ENCODE assay signal across 10 cellular contexts in the genomic region with DNA sequence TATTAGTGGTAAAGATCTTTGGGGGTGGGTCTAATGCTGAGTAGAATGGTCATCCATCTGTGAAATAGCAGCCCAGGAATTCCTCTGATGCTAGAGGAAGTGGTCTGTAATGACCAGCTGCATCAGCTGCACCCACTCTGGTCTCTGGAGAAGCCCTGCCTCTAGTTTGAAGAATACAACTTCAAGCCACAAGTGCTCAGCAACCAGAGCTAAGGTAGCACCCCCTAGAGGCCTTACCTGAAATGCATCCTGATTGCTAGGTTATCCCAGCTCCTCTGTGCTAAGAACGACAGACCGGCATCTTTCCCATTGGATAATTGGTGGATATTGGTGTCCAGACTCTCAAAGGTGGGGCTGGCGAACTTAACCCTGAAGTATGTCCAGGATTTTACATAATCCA. TPM values are rescaled to one million over a fixed set of nuclear protein-coding genes. Genes with fewer than 3 reads are reported as not detected.
DNase-seq lines count a peak whose midpoint lies in the region; ATAC-seq and TF ChIP-seq lines count a peak whose summit lies in the region.
"Had no signal": no experiment of that assay in that cellular context is flagged by ENCODE, and none has a peak within 500 bp of the region (broad histone marks: within the 10 kb centered on the region; RNA-seq: fewer than 3 reads in every experiment).

No MANE protein-coding gene starts in this region.

- DNase-seq in NCI-H2196 (lab: John Stamatoyannopoulos, UW; ENCODE audit: unreplicated experiment), result peak; percentile 8
- DNase-seq in NCI-H2196 treated with DMSO at 0.1 percent for 48 hours (lab: John Stamatoyannopoulos, UW; ENCODE audit: unreplicated experiment), result no peak
- DNase-seq in LNCaP clone FGC (ENCODE audit: low read depth), result no peak
- DNase-seq in chondrocyte (ENCODE audit: low spot score), result no peak
- no peak for DNase-seq in retinal pigment epithelial cell (ENCODE audit: low read depth)
- no peak for DNase-seq in NCI-H1930 (lab: John Stamatoyannopoulos, UW)

- no peak for ATAC-seq in HG03521 (IDR thresholded peaks at IDR 0.05; ENCODE audit: unreplicated experiment)
- ATAC-seq in GM18909 (IDR thresholded peaks at IDR 0.05; ENCODE audit: poor library complexity, unreplicated experiment), result no peak

- H3K4me3 ChIP-seq in LNCaP clone FGC (ENCODE audit: low read depth, low read length) (no peak overlapping the region), retinal pigment epithelial cell (ENCODE audit: low read length) (no peak overlapping the region)
- H3K4me3 ChIP-seq: adrenal gland, BLaER1 had no signal

- H3K27ac Mint-ChIP-seq in chondrocyte (ENCODE audit: unreplicated experiment), result no peak overlapping the region

- TF ChIP-seq CTCF in LNCaP clone FGC (IDR thresholded peaks at IDR 0.05; ENCODE audit: control insufficient read depth, extremely low read depth, insufficient read depth) (peak; percentile 19; the same call in 1 of the 2 replicates), chondrocyte (IDR thresholded peaks at IDR 0.05) (peak; percentile 32), retinal pigment epithelial cell (conservative IDR thresholded peaks at IDR 0.05; ENCODE audit: low read depth, low read length) (peak; percentile 56)

- peaks cover 14% of the 10 kb centered on the region for H3K4me1 Mint-ChIP-seq in chondrocyte (ENCODE audit: low read depth)

- H3K9me3 Mint-ChIP-seq in chondrocyte (ENCODE audit: low read depth), result peaks cover 4% of the 10 kb centered on the region

- no peaks in the 10 kb centered on the region for H3K27me3 Mint-ChIP-seq in chondrocyte (ENCODE audit: low read depth)

- peaks cover 1% of the 10 kb centered on the region for H3K36me3 Mint-ChIP-seq in chondrocyte (ENCODE audit: low read depth)

- no peak overlapping the region for H3K4me3 Mint-ChIP-seq in chondrocyte (ENCODE audit: unreplicated experiment)

RNA-seq across cellular contexts. Expression of gene DNAH8, which starts 58.2 kb away (rescaled TPM):
- total RNA-seq in chondrocyte, result 0.05 to 0.24 TPM (median 0.15 TPM) in 3 replicates
- total RNA-seq: adrenal gland had no signal
